25 cellular contexts compared by ENCODE assay signal in genomic region chr12:79847417-79847816, GRCh38.
A peak's percentile ranks its signal among the peaks of the same experiment; 100 is the strongest.
DNase-seq lines count a peak whose midpoint lies in the region; ATAC-seq and TF ChIP-seq lines count a peak whose summit lies in the region.
"Had no signal": no experiment of that assay in that cellular context is flagged by ENCODE, and none has a peak within 500 bp of the region (broad histone marks: within the 10 kb centered on the region; RNA-seq: fewer than 3 reads in every experiment).

No MANE protein-coding gene starts in this region.

- H3K4me1 ChIP-seq in RWPE2 (ENCODE audit: insufficient read depth, poor library complexity, severe bottlenecking): peaks cover 20% of the 10 kb centered on the region

- peaks cover 22% of the 10 kb centered on the region for H3K36me3 ChIP-seq in RWPE2 (ENCODE audit: low read depth)

- peaks cover 52% of the 10 kb centered on the region for H3K36me3 Mint-ChIP-seq in activated naive CD8-positive, alpha-beta T cell treated with anti-CD3 and anti-CD28 coated beads, Interleukin-2, amount 10 ng/mL, durations not matched to agents 7 days and 5 days
- peaks cover 38% of the 10 kb centered on the region for H3K36me3 Mint-ChIP-seq in activated naive CD8-positive, alpha-beta T cell treated with anti-CD3 and anti-CD28 coated beads for 36 hours
- H3K36me3 Mint-ChIP-seq in immature natural killer cell: peaks cover 18 to 22% (median 20%) of the 10 kb centered on the region in 3 donors
- peaks cover 31 to 48% of the 10 kb centered on the region in 2 donors for H3K36me3 Mint-ChIP-seq in stimulated activated naive B cell treated with anti-CD40 and anti-IgM and Interleukin-4, amounts not matched to agents 10 μg/mL and 1 μg/mL and 100 μg/mL, for 72 hours

- H3K27me3 ChIP-seq in RWPE2 (ENCODE audit: insufficient read depth, poor library complexity, severe bottlenecking): no peaks in the 10 kb centered on the region
- H3K27me3 ChIP-seq: BLaER1 treated with 17β-estradiol and CSF1 and Interleukin-3, amounts not matched to agents 10 nM and 100 nM; cardiac muscle cell; right atrium auricular region had no signal

- POLR2A ChIA-PET in activated naive CD8-positive, alpha-beta T cell treated with anti-CD3 and anti-CD28 coated beads, Interleukin-2, amount 10 ng/mL, durations not matched to agents 7 days and 5 days (lab: Charles Lee): no interaction called here

- DNase-seq in activated naive CD8-positive, alpha-beta T cell treated with anti-CD3 and anti-CD28 coated beads, Interleukin-2, amount 10 ng/mL, durations not matched to agents 7 days and 5 days: no peak
- no peak for DNase-seq in activated naive CD8-positive, alpha-beta T cell treated with anti-CD3 and anti-CD28 coated beads for 36 hours
- DNase-seq in RWPE2 (ENCODE audit: low spot score) (no peak), immature natural killer cell (no peak)
- DNase-seq in stimulated activated naive B cell treated with anti-CD40 and anti-IgM and Interleukin-4, amounts not matched to agents 10 μg/mL and 1 μg/mL and 100 μg/mL, for 72 hours: no peak
- DNase-seq: activated CD4-positive, CD25-positive, alpha-beta regulatory T cell; activated CD8-positive, alpha-beta T cell treated with anti-CD3 and anti-CD28 coated beads for 36 hours; activated naive CD4-positive, alpha-beta T cell; dermis blood vessel endothelial cell; EL; glutamatergic neuron; KBM-7; NCI-H1436 treated with DMSO at 0.1 percent for 48 hours; NCI-H2107; NCI-H446; occipital lobe; stimulated activated CD4-positive, alpha-beta T cell treated with anti-CD3 and anti-CD28 coated beads, Interleukin-4, amount 100 ng/mL, for 1 hour; stimulated activated naive CD4-positive, alpha-beta T cell had no signal

- TF ChIP-seq CTCF in RWPE2 (IDR thresholded peaks at IDR 0.05; ENCODE audit: poor library complexity, severe bottlenecking): no peak

- H3K4me3 Mint-ChIP-seq in activated naive CD8-positive, alpha-beta T cell treated with anti-CD3 and anti-CD28 coated beads, Interleukin-2, amount 10 ng/mL, durations not matched to agents 7 days and 5 days: no peak overlapping the region
- H3K4me3 Mint-ChIP-seq in activated naive CD8-positive, alpha-beta T cell treated with anti-CD3 and anti-CD28 coated beads for 36 hours: no peak overlapping the region
- H3K4me3 Mint-ChIP-seq in immature natural killer cell: peak overlapping the region in 3 of 5 donors; percentile 0 to 4 (median 1)
- no peak overlapping the region for H3K4me3 Mint-ChIP-seq in stimulated activated naive B cell treated with anti-CD40 and anti-IgM and Interleukin-4, amounts not matched to agents 10 μg/mL and 1 μg/mL and 100 μg/mL, for 72 hours
- H3K4me3 Mint-ChIP-seq: activated CD8-positive, alpha-beta T cell treated with anti-CD3 and anti-CD28 coated beads for 36 hours had no signal

- peak overlapping the region; percentile 7 for H3K27ac Mint-ChIP-seq in activated naive CD8-positive, alpha-beta T cell treated with anti-CD3 and anti-CD28 coated beads, Interleukin-2, amount 10 ng/mL, durations not matched to agents 7 days and 5 days
- no peak overlapping the region for H3K27ac Mint-ChIP-seq in activated naive CD8-positive, alpha-beta T cell treated with anti-CD3 and anti-CD28 coated beads for 36 hours
- peak overlapping the region; percentile 2 to 84 (median 55) for H3K27ac Mint-ChIP-seq in immature natural killer cell
- H3K27ac Mint-ChIP-seq in stimulated activated naive B cell treated with anti-CD40 and anti-IgM and Interleukin-4, amounts not matched to agents 10 μg/mL and 1 μg/mL and 100 μg/mL, for 72 hours: peak overlapping the region; percentile 52
- H3K27ac Mint-ChIP-seq: activated CD8-positive, alpha-beta T cell treated with anti-CD3 and anti-CD28 coated beads for 36 hours had no signal

- peak overlapping the region; percentile 15 for H3K27ac ChIP-seq in RWPE2 (ENCODE audit: poor library complexity, severe bottlenecking)
- H3K27ac ChIP-seq: BLaER1 treated with 17β-estradiol and CSF1 and Interleukin-3, amounts not matched to agents 10 nM and 100 nM; cardiac muscle cell; right atrium auricular region had no signal

- no peak for ATAC-seq in activated naive CD8-positive, alpha-beta T cell treated with anti-CD3 and anti-CD28 coated beads, Interleukin-2, amount 10 ng/mL, durations not matched to agents 7 days and 5 days (ENCODE audit: low read depth)
- ATAC-seq in RWPE2 (ENCODE audit: low read depth) (no peak), GM19395 (IDR thresholded peaks at IDR 0.05; ENCODE audit: unreplicated experiment) (no peak), GM19328 (IDR thresholded peaks at IDR 0.05; ENCODE audit: unreplicated experiment) (no peak), HG02870 (IDR thresholded peaks at IDR 0.05; ENCODE audit: unreplicated experiment) (no peak)
- no peak for ATAC-seq in stimulated activated naive B cell treated with anti-CD40 and anti-IgM and Interleukin-4, amounts not matched to agents 10 μg/mL and 1 μg/mL and 100 μg/mL, for 72 hours (replicated peaks)
- ATAC-seq: activated CD8-positive, alpha-beta T cell treated with anti-CD3 and anti-CD28 coated beads for 36 hours; SK-N-SH treated with all-trans-retinoic acid at 6 μM for 48 hours had no signal

- H3K4me3 ChIP-seq in RWPE2 (ENCODE audit: severe bottlenecking): no peak overlapping the region
- H3K4me3 ChIP-seq: BLaER1 treated with 17β-estradiol and CSF1 and Interleukin-3, amounts not matched to agents 10 nM and 100 nM; cardiac muscle cell; right atrium auricular region had no signal

- no peaks in the 10 kb centered on the region for H3K27me3 Mint-ChIP-seq in activated naive CD8-positive, alpha-beta T cell treated with anti-CD3 and anti-CD28 coated beads, Interleukin-2, amount 10 ng/mL, durations not matched to agents 7 days and 5 days
- no peaks in the 10 kb centered on the region for H3K27me3 Mint-ChIP-seq in activated naive CD8-positive, alpha-beta T cell treated with anti-CD3 and anti-CD28 coated beads for 36 hours
- H3K27me3 Mint-ChIP-seq in immature natural killer cell (ENCODE audit: low read depth in 3 of 3): peaks cover 2 to 3% (median 2%) of the 10 kb centered on the region in 3 donors
- no peaks in the 10 kb centered on the region for H3K27me3 Mint-ChIP-seq in stimulated activated naive B cell treated with anti-CD40 and anti-IgM and Interleukin-4, amounts not matched to agents 10 μg/mL and 1 μg/mL and 100 μg/mL, for 72 hours
- H3K27me3 Mint-ChIP-seq: activated CD8-positive, alpha-beta T cell treated with anti-CD3 and anti-CD28 coated beads for 36 hours had no signal

- peaks cover 11% of the 10 kb centered on the region for H3K9me3 Mint-ChIP-seq in activated naive CD8-positive, alpha-beta T cell treated with anti-CD3 and anti-CD28 coated beads, Interleukin-2, amount 10 ng/mL, durations not matched to agents 7 days and 5 days
- peaks cover 11% of the 10 kb centered on the region for H3K9me3 Mint-ChIP-seq in activated naive CD8-positive, alpha-beta T cell treated with anti-CD3 and anti-CD28 coated beads for 36 hours
- H3K9me3 Mint-ChIP-seq in immature natural killer cell: peaks cover 3 to 10% (median 5%) of the 10 kb centered on the region in 6 donors
- peaks cover 8 to 10% of the 10 kb centered on the region in 2 donors for H3K9me3 Mint-ChIP-seq in stimulated activated naive B cell treated with anti-CD40 and anti-IgM and Interleukin-4, amounts not matched to agents 10 μg/mL and 1 μg/mL and 100 μg/mL, for 72 hours

- peaks cover 21% of the 10 kb centered on the region for H3K4me1 Mint-ChIP-seq in activated naive CD8-positive, alpha-beta T cell treated with anti-CD3 and anti-CD28 coated beads, Interleukin-2, amount 10 ng/mL, durations not matched to agents 7 days and 5 days
- peaks cover 23% of the 10 kb centered on the region for H3K4me1 Mint-ChIP-seq in activated naive CD8-positive, alpha-beta T cell treated with anti-CD3 and anti-CD28 coated beads for 36 hours
- peaks cover 59 to 91% of the 10 kb centered on the region in 2 donors for H3K4me1 Mint-ChIP-seq in immature natural killer cell
- H3K4me1 Mint-ChIP-seq in stimulated activated naive B cell treated with anti-CD40 and anti-IgM and Interleukin-4, amounts not matched to agents 10 μg/mL and 1 μg/mL and 100 μg/mL, for 72 hours: peaks cover 6 to 24% of the 10 kb centered on the region in 2 donors

- no peaks in the 10 kb centered on the region for H3K9me3 ChIP-seq in RWPE2 (ENCODE audit: severe bottlenecking)
- H3K9me3 ChIP-seq: right atrium auricular region had no signal

Comparison
In these comparisons a context has a peak if more than half of its experiments do, and no peak if none do; other contexts are left out.
1. H3K4me3 Mint-ChIP-seq: peak in immature natural killer cell (3 of 5); none in activated naive CD8-positive, alpha-beta T cell treated with anti-CD3 and anti-CD28 coated beads, Interleukin-2, amount 10 ng/mL, durations not matched to agents 7 days and 5 days (single experiment), activated naive CD8-positive, alpha-beta T cell treated with anti-CD3 and anti-CD28 coated beads for 36 hours (single experiment) and stimulated activated naive B cell treated with anti-CD40 and anti-IgM and Interleukin-4, amounts not matched to agents 10 μg/mL and 1 μg/mL and 100 μg/mL, for 72 hours (0 of 2).